In the genomic region with DNA sequence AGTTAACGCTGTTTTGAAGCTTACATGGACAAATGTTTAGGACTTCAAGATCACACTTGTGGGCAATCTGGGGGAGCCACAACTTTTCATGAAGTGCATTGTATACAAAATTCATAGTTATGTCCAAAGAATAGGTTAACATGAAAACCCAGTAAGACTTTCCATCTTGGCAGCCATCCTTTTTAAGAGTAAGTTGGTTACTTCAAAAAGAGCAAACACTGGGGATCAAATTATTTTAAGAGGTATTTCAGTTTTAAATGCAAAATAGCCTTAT, we compare ENCODE assay signal across 8 cellular contexts. TPM values are rescaled to one million over a fixed set of nuclear protein-coding genes. Genes with fewer than 3 reads are reported as not detected.
DNase-seq lines count a peak whose midpoint lies in the region; ATAC-seq and TF ChIP-seq lines count a peak whose summit lies in the region.
"Not testable (repeated sequence)": the region's sequence is repeated elsewhere in the genome, so short reads cannot be mapped to it uniquely, and the experiment has no call there.

No MANE protein-coding gene starts in this region.

- peaks cover 36% of the 10 kb centered on the region for H3K4me1 ChIP-seq in CD8-positive, alpha-beta T cell (ENCODE audit: insufficient read depth, low read length)
- H3K4me1 ChIP-seq in GM23338 (ENCODE audit: insufficient read depth) = not testable (repeated sequence)

- not testable (repeated sequence) for H3K27me3 Mint-ChIP-seq in CD8-positive, alpha-beta T cell (ENCODE audit: low read depth); activated CD4-positive, alpha-beta memory T cell treated with anti-CD3 and anti-CD28 coated beads for 36 hours; activated naive CD4-positive, alpha-beta T cell treated with anti-CD3 and anti-CD28 coated beads, Interleukin-2, amount 10 ng/mL, durations not matched to agents 7 days and 5 days; effector memory CD8-positive, alpha-beta T cell; nephron progenitor cell (ENCODE audit: low read depth, poor library complexity); type B pancreatic cell
- H3K27me3 Mint-ChIP-seq in GM23338 (ENCODE audit: insufficient read depth, low read depth, poor library complexity) = peaks cover 54% of the 10 kb centered on the region

- not testable (repeated sequence) for H3K9me3 Mint-ChIP-seq in CD8-positive, alpha-beta T cell; GM23338; activated CD4-positive, alpha-beta memory T cell treated with anti-CD3 and anti-CD28 coated beads for 36 hours; activated naive CD4-positive, alpha-beta T cell treated with anti-CD3 and anti-CD28 coated beads, Interleukin-2, amount 10 ng/mL, durations not matched to agents 7 days and 5 days; effector memory CD8-positive, alpha-beta T cell; nephron progenitor cell; type B pancreatic cell

- H3K4me1 Mint-ChIP-seq in CD8-positive, alpha-beta T cell (ENCODE audit: low read depth) = peaks cover 71% of the 10 kb centered on the region
- H3K4me1 Mint-ChIP-seq in GM23338 = peaks cover 57% of the 10 kb centered on the region
- H3K4me1 Mint-ChIP-seq in activated CD4-positive, alpha-beta memory T cell treated with anti-CD3 and anti-CD28 coated beads for 36 hours (ENCODE audit: low read depth) = peaks cover 62% of the 10 kb centered on the region
- peaks cover 63% of the 10 kb centered on the region for H3K4me1 Mint-ChIP-seq in activated naive CD4-positive, alpha-beta T cell treated with anti-CD3 and anti-CD28 coated beads, Interleukin-2, amount 10 ng/mL, durations not matched to agents 7 days and 5 days
- H3K4me1 Mint-ChIP-seq in effector memory CD8-positive, alpha-beta T cell (ENCODE audit: low read depth in 2 of 2) = peaks cover 34 to 74% of the 10 kb centered on the region in 2 donors
- H3K4me1 Mint-ChIP-seq in nephron progenitor cell; type B pancreatic cell (ENCODE audit: unreplicated experiment): not testable (repeated sequence)

- H3K79me2 ChIP-seq in GM23338 (replicated peaks; ENCODE audit: insufficient read depth) = not testable (repeated sequence)

- not testable (repeated sequence) for H3K4me2 ChIP-seq in GM23338

- not testable (repeated sequence) for H3K27ac ChIP-seq in CD8-positive, alpha-beta T cell (ENCODE audit: low read depth, low read length); GM23338 (ENCODE audit: low read depth)
- H3K27ac ChIP-seq in SK-N-MC = peak overlapping the region; percentile 86

- intact Hi-C loops in CD8-positive, alpha-beta T cell (cut with DNase I, micrococcal nuclease); activated CD4-positive, alpha-beta memory T cell treated with anti-CD3 and anti-CD28 coated beads for 36 hours (cut with micrococcal nuclease): not testable (repeated sequence)

- H3K9ac ChIP-seq in SK-N-MC (ENCODE audit: insufficient read length) = not testable (repeated sequence)

- peaks cover 19% of the 10 kb centered on the region for H3K36me3 ChIP-seq in CD8-positive, alpha-beta T cell (ENCODE audit: insufficient read depth, low read length)
- H3K36me3 ChIP-seq in GM23338 (ENCODE audit: insufficient read depth) (peaks cover 18% of the 10 kb centered on the region), SK-N-MC (ENCODE audit: insufficient read depth, low read length) (peaks cover 33% of the 10 kb centered on the region)

- H3K9me2 ChIP-seq in GM23338 (ENCODE audit: insufficient read depth) = not testable (repeated sequence)

- POLR2A ChIA-PET in CD8-positive, alpha-beta T cell (lab: Charles Lee) = interaction anchor here (0.8 to 13.6 kb wide), 4 partner anchors 11 to 95 kb away, joined by 3 to 241 read pairs (median 8); partner anchors contain the start of genes CBX3 and HNRNPA2B1
- POLR2A ChIA-PET in activated CD4-positive, alpha-beta memory T cell treated with anti-CD3 and anti-CD28 coated beads for 36 hours (lab: Charles Lee) = interaction anchor here (1.0 to 2.1 kb wide), 5 partner anchors 9 to 23 kb away, joined by 3 to 5 read pairs (median 5); partner anchors contain the start of gene HNRNPA2B1

- not testable (repeated sequence) for H3K9me3 ChIP-seq in CD8-positive, alpha-beta T cell (ENCODE audit: low read length); SK-N-MC (ENCODE audit: low read depth, low read length)

- H3F3A ChIP-seq in GM23338 (replicated peaks; ENCODE audit: low read depth) = peaks cover 70% of the 10 kb centered on the region

- peaks cover 44% of the 10 kb centered on the region for H3K36me3 Mint-ChIP-seq in CD8-positive, alpha-beta T cell
- H3K36me3 Mint-ChIP-seq in GM23338 (ENCODE audit: low read depth) (peaks cover 81% of the 10 kb centered on the region), nephron progenitor cell (ENCODE audit: low read depth) (peaks cover 33% of the 10 kb centered on the region), type B pancreatic cell (peaks cover 28% of the 10 kb centered on the region)
- peaks cover 63% of the 10 kb centered on the region for H3K36me3 Mint-ChIP-seq in activated CD4-positive, alpha-beta memory T cell treated with anti-CD3 and anti-CD28 coated beads for 36 hours
- peaks cover 67% of the 10 kb centered on the region for H3K36me3 Mint-ChIP-seq in activated naive CD4-positive, alpha-beta T cell treated with anti-CD3 and anti-CD28 coated beads, Interleukin-2, amount 10 ng/mL, durations not matched to agents 7 days and 5 days
- H3K36me3 Mint-ChIP-seq in effector memory CD8-positive, alpha-beta T cell (ENCODE audit: insufficient read depth) = peaks cover 75% of the 10 kb centered on the region

- H4K20me1 ChIP-seq in GM23338 (replicated peaks; ENCODE audit: insufficient read depth) = not testable (repeated sequence)

- DNase-seq in CD8-positive, alpha-beta T cell; GM23338 (ENCODE audit: low spot score); SK-N-MC (ENCODE audit: low read depth, low spot score); activated CD4-positive, alpha-beta memory T cell treated with anti-CD3 and anti-CD28 coated beads for 36 hours; activated naive CD4-positive, alpha-beta T cell treated with anti-CD3 and anti-CD28 coated beads, Interleukin-2, amount 10 ng/mL, durations not matched to agents 7 days and 5 days; effector memory CD8-positive, alpha-beta T cell; nephron progenitor cell; type B pancreatic cell (ENCODE audit: extremely low spot score, unreplicated experiment): not testable (repeated sequence)

- not testable (repeated sequence) for ATAC-seq in CD8-positive, alpha-beta T cell; GM23338; effector memory CD8-positive, alpha-beta T cell (replicated peaks)

- TF ChIP-seq CTCF in CD8-positive, alpha-beta T cell (IDR thresholded peaks at IDR 0.05); GM23338 (conservative IDR thresholded peaks at IDR 0.05; ENCODE audit: low read depth in 2 of 2); nephron progenitor cell (IDR thresholded peaks at IDR 0.05); type B pancreatic cell (conservative IDR thresholded peaks at IDR 0.05): not testable (repeated sequence)

- not testable (repeated sequence) for H3K4me3 Mint-ChIP-seq in CD8-positive, alpha-beta T cell; GM23338; activated naive CD4-positive, alpha-beta T cell treated with anti-CD3 and anti-CD28 coated beads, Interleukin-2, amount 10 ng/mL, durations not matched to agents 7 days and 5 days; nephron progenitor cell
- H3K4me3 Mint-ChIP-seq in activated CD4-positive, alpha-beta memory T cell treated with anti-CD3 and anti-CD28 coated beads for 36 hours = peak overlapping the region; percentile 25
- H3K4me3 Mint-ChIP-seq in effector memory CD8-positive, alpha-beta T cell = peak overlapping the region in 1 of 2 donors; percentile 26
- H3K4me3 Mint-ChIP-seq in type B pancreatic cell = peak overlapping the region; percentile 23

- CTCF ChIA-PET in CD8-positive, alpha-beta T cell (lab: Charles Lee) = interaction anchor here (1.2 to 1.7 kb wide), 2 partner anchors 12 to 17 kb away, joined by 3 to 5 read pairs; no protein-coding TSS in a partner anchor
- CTCF ChIA-PET in activated CD4-positive, alpha-beta memory T cell treated with anti-CD3 and anti-CD28 coated beads for 36 hours (lab: Charles Lee) = interaction anchor here (1.0 kb wide), 1 partner anchor 179 kb away, joined by 3 read pairs; no protein-coding TSS in a partner anchor
- CTCF ChIA-PET in activated naive CD4-positive, alpha-beta T cell treated with anti-CD3 and anti-CD28 coated beads, Interleukin-2, amount 10 ng/mL, durations not matched to agents 7 days and 5 days (lab: Charles Lee) = interaction anchor here (1.3 to 7.5 kb wide), 4 partner anchors 35 to 99 kb away, joined by 3 to 41 read pairs (median 3); no protein-coding TSS in a partner anchor

- peak overlapping the region; percentile 79 for H3K27ac Mint-ChIP-seq in CD8-positive, alpha-beta T cell
- H3K27ac Mint-ChIP-seq in GM23338 (0 out of 2 replicates have a peak overlapping the region, but pooled peaks have one; percentile 84), nephron progenitor cell (peak overlapping the region; percentile 57), type B pancreatic cell (peak overlapping the region; percentile 42)
- peak overlapping the region; percentile 88 for H3K27ac Mint-ChIP-seq in activated CD4-positive, alpha-beta memory T cell treated with anti-CD3 and anti-CD28 coated beads for 36 hours
- H3K27ac Mint-ChIP-seq in activated naive CD4-positive, alpha-beta T cell treated with anti-CD3 and anti-CD28 coated beads, Interleukin-2, amount 10 ng/mL, durations not matched to agents 7 days and 5 days = peak overlapping the region; percentile 81
- H3K27ac Mint-ChIP-seq in effector memory CD8-positive, alpha-beta T cell = peak overlapping the region; percentile 4 to 81

- not testable (repeated sequence) for H3K4me3 ChIP-seq in CD8-positive, alpha-beta T cell (ENCODE audit: low read depth, low read length); GM23338; SK-N-MC

- not testable (repeated sequence) for H3K27me3 ChIP-seq in CD8-positive, alpha-beta T cell (ENCODE audit: insufficient read depth, low read length); GM23338 (ENCODE audit: insufficient read depth)

- H2AFZ ChIP-seq in GM23338 = not testable (repeated sequence)

RNA-seq across cellular contexts. Expression of gene HNRNPA2B1, which starts 14.7 kb away (rescaled TPM):
- 100 to 1,000 TPM; 241 to 247 TPM for total RNA-seq in CD8-positive, alpha-beta T cell
- total RNA-seq in GM23338 (2014; rRNA removed; shearing (Covaris generic)) = 598 and 602 TPM in 2 replicates
- polyA plus RNA-seq in GM23338 (2016; fragmentation: Nextera tagmentation; extraction: Ambion mirVana) = 1,534 and 1,577 TPM in 2 replicates
- 100 to 1,000 TPM; 906 to 929 TPM for total RNA-seq in activated CD4-positive, alpha-beta memory T cell treated with anti-CD3 and anti-CD28 coated beads for 36 hours
- total RNA-seq in type B pancreatic cell (ENCODE audit: low replicate concordance) = 441 and 733 TPM in 2 replicates

RNA-seq across cellular contexts. Expression of gene CBX3, which starts 15.7 kb away (rescaled TPM):
- 100 to 1,000 TPM; 103 to 106 TPM for total RNA-seq in CD8-positive, alpha-beta T cell
- 249 and 272 TPM in 2 replicates for total RNA-seq in GM23338 (2014; rRNA removed; shearing (Covaris generic))
- 226 and 236 TPM in 2 replicates for polyA plus RNA-seq in GM23338 (2016; fragmentation: Nextera tagmentation; extraction: Ambion mirVana)
- 100 to 1,000 TPM; 278 to 281 TPM for total RNA-seq in activated CD4-positive, alpha-beta memory T cell treated with anti-CD3 and anti-CD28 coated beads for 36 hours
- 108 and 188 TPM in 2 replicates for total RNA-seq in type B pancreatic cell (ENCODE audit: low replicate concordance)

RNA-seq across cellular contexts. Expression of gene NFE2L3, which starts 33.8 kb away (rescaled TPM):
- under 1 TPM; 0.43 to 0.50 TPM for total RNA-seq in CD8-positive, alpha-beta T cell
- 129 and 142 TPM in 2 replicates for total RNA-seq in GM23338 (2014; rRNA removed; shearing (Covaris generic))
- 62.0 and 66.4 TPM in 2 replicates for polyA plus RNA-seq in GM23338 (2016; fragmentation: Nextera tagmentation; extraction: Ambion mirVana)
- total RNA-seq in activated CD4-positive, alpha-beta memory T cell treated with anti-CD3 and anti-CD28 coated beads for 36 hours = 10 to 100 TPM; 27.3 to 30.3 TPM
- total RNA-seq in type B pancreatic cell (ENCODE audit: low replicate concordance) = 6.5 and 10.5 TPM in 2 replicates
